8 cellular contexts compared by ENCODE assay signal in the genomic region with DNA sequence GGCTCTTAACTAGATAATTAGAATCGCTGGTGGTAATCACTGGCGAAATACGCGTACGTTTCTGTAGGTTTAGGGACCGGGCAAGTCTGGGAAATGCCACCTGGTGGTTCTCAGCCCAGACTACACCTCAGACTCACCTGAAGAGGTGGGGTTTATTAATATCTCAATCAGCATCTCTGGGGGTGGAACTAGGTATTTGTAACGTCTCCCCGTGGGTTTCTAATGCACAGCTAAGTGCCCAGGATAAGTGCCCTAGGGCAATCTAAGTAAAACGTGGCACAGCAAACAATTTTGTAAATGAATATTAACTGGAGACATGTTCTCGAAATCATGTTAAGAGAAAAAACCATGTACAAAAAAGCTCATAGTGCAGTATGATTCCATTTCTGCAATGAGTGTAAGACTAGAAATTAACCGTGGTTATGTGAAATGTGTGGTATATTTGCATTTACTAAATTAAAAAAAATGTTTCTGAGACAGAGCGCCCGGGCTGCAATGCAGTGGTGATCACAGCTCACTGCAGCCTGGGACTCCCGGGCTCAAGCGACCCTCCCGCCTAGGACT. TPM values are rescaled to one million over a fixed set of nuclear protein-coding genes. Genes with fewer than 3 reads are reported as not detected.
DNase-seq lines count a peak whose midpoint lies in the region; ATAC-seq and TF ChIP-seq lines count a peak whose summit lies in the region.

No MANE protein-coding gene starts in this region.

- peak; percentile 37 for ATAC-seq in GM21526 (IDR thresholded peaks at IDR 0.05; ENCODE audit: low FRiP score, unreplicated experiment)

- H3K27me3 ChIP-seq in HUES6 (ENCODE audit: control insufficient read depth, insufficient read depth, low read length) = no peaks in the 10 kb centered on the region
- H3K27me3 ChIP-seq in duodenal mucosa (ENCODE audit: control insufficient read depth in 1 of 2, insufficient read depth in 2 of 2, low read length in 2 of 2) = no peaks in the 10 kb centered on the region

- peaks cover 25% of the 10 kb centered on the region for H3K4me1 ChIP-seq in HUES6 (ENCODE audit: control insufficient read depth, insufficient read depth, low read length)
- peaks cover 21 to 32% of the 10 kb centered on the region in 2 donors for H3K4me1 ChIP-seq in duodenal mucosa (ENCODE audit: control insufficient read depth in 1 of 2, insufficient read depth in 2 of 2, low read length in 2 of 2)

- H3K36me3 ChIP-seq in HUES6 (ENCODE audit: control insufficient read depth, insufficient read depth, low read length) = no peaks in the 10 kb centered on the region
- peaks cover 0 to 4% of the 10 kb centered on the region in 2 donors for H3K36me3 ChIP-seq in duodenal mucosa (ENCODE audit: control insufficient read depth in 1 of 2, insufficient read depth in 2 of 2, low read length in 2 of 2)

- no peaks in the 10 kb centered on the region for H3K9me3 ChIP-seq in HUES6 (ENCODE audit: control insufficient read depth, insufficient read depth, low read depth, low read length)
- H3K9me3 ChIP-seq in duodenal mucosa (ENCODE audit: control insufficient read depth in 1 of 2, low read length in 2 of 2) = no peaks in the 10 kb centered on the region

- H3K4me3 Mint-ChIP-seq in mesothelial cell of epicardium (peak overlapping the region; percentile 90), type B pancreatic cell (peak overlapping the region; percentile 94)

- peaks cover 30% of the 10 kb centered on the region for H3K4me1 Mint-ChIP-seq in mesothelial cell of epicardium
- peaks cover 34% of the 10 kb centered on the region for H3K4me1 Mint-ChIP-seq in type B pancreatic cell (ENCODE audit: unreplicated experiment)

- peak overlapping the region; percentile 85; the same call in 1 of the 2 replicates for H3K27ac ChIP-seq in HUES6 (ENCODE audit: low read depth, low read length)
- peak overlapping the region; percentile 68 for H3K27ac ChIP-seq in duodenal mucosa (ENCODE audit: low read depth, low read length)

- peak overlapping the region; percentile 90 for H3K9ac ChIP-seq in HUES6 (ENCODE audit: low read length)
- peak overlapping the region; percentile 73 to 89 for H3K9ac ChIP-seq in duodenal mucosa (ENCODE audit: low read depth in 1 of 2, low read length in 2 of 2)

- DNase-seq in ELF-1 (ENCODE audit: low read depth, low spot score) = peak; percentile 66
- DNase-seq in SK-N-DZ (ENCODE audit: low spot score) = peak; percentile 55
- peak; percentile 39 to 40 for DNase-seq in mesothelial cell of epicardium (ENCODE audit: low spot score in 2 of 2, unreplicated experiment in 2 of 2)
- no peak for DNase-seq in type B pancreatic cell (ENCODE audit: extremely low spot score, unreplicated experiment)
- DNase-seq in EL = no peak

- TF ChIP-seq CTCF in mesothelial cell of epicardium (IDR thresholded peaks at IDR 0.05; ENCODE audit: unreplicated experiment) = peak; percentile 47
- peak; percentile 74 for TF ChIP-seq CTCF in type B pancreatic cell (conservative IDR thresholded peaks at IDR 0.05)

- H3K27me3 Mint-ChIP-seq in mesothelial cell of epicardium (ENCODE audit: low read depth) = no peaks in the 10 kb centered on the region
- no peaks in the 10 kb centered on the region for H3K27me3 Mint-ChIP-seq in type B pancreatic cell

- peak overlapping the region; percentile 97 for H3K27ac Mint-ChIP-seq in mesothelial cell of epicardium
- peak overlapping the region; percentile 92 for H3K27ac Mint-ChIP-seq in type B pancreatic cell

- H3K9me3 Mint-ChIP-seq in mesothelial cell of epicardium (no peaks in the 10 kb centered on the region), type B pancreatic cell (no peaks in the 10 kb centered on the region)

- H3K4me3 ChIP-seq in HUES6 (ENCODE audit: low read depth, low read length) (peak overlapping the region; percentile 86), duodenal mucosa (ENCODE audit: low read depth in 1 of 2, low read length in 2 of 2) (peak overlapping the region; percentile 83 to 96)

- no peaks in the 10 kb centered on the region for H3K36me3 Mint-ChIP-seq in mesothelial cell of epicardium
- peaks cover 9% of the 10 kb centered on the region for H3K36me3 Mint-ChIP-seq in type B pancreatic cell

RNA-seq across cellular contexts. Expression of a gene that starts 0.8 kb away (rescaled TPM):
- 48.7 and 52.4 TPM in 2 replicates for polyA plus RNA-seq in SK-N-DZ (2014; cell fraction: cytosol; rRNA removed)
- polyA plus RNA-seq in SK-N-DZ (2014; cell fraction: nucleus; rRNA removed) = 85.5 and 88.8 TPM in 2 replicates
- total RNA-seq in mesothelial cell of epicardium (38.3 to 38.8 TPM (median 38.7 TPM) in 3 replicates), type B pancreatic cell (ENCODE audit: low replicate concordance) (64.5 and 69.6 TPM in 2 replicates)

RNA-seq across cellular contexts. Expression of a gene that starts 56.6 kb away (rescaled TPM):
- 23.7 and 30.9 TPM in 2 replicates for polyA plus RNA-seq in SK-N-DZ (2014; cell fraction: cytosol; rRNA removed)
- polyA plus RNA-seq in SK-N-DZ (2014; cell fraction: nucleus; rRNA removed) = 36.7 and 50.3 TPM in 2 replicates
- 52.5 to 59.5 TPM (median 57.6 TPM) in 3 replicates for total RNA-seq in mesothelial cell of epicardium
- total RNA-seq in type B pancreatic cell (ENCODE audit: low replicate concordance) = 47.0 and 57.3 TPM in 2 replicates

Comparison
In these comparisons a context has a peak if more than half of its experiments do, and no peak if none do; other contexts are left out.
1. DNase-seq: peak in ELF-1 (single experiment), SK-N-DZ (single experiment) and mesothelial cell of epicardium (2 of 2); none in type B pancreatic cell (single experiment) and EL (single experiment).